ENCODE assay signal across 1 cellular context in genomic region chr6:1187293-1188131, GRCh38.
TF ChIP-seq lines count a peak whose summit lies in the region.

No MANE protein-coding gene starts in this region.

TF ChIP-seq in HepG2, 621 proteins besides CTCF, POLR2A, EP300 and RAD21 (continued from another document and continues in another):
- 0 out of 2 replicates have a peak, but pooled peaks have one; percentile 27 for TF ChIP-seq ZBTB34 (CRISPR knock-in tag; IDR thresholded peaks at IDR 0.05)
- no peak for TF ChIP-seq ZNF75D (CRISPR knock-in tag; IDR thresholded peaks at IDR 0.05; ENCODE audit: borderline replicate concordance)
- TF ChIP-seq ZNF230 (CRISPR knock-in tag; IDR thresholded peaks at IDR 0.05): no peak
- no peak for TF ChIP-seq FOXA1 (IDR thresholded peaks at IDR 0.05)
- peak; percentile 33 for TF ChIP-seq FOXA1 (CRISPR knock-in tag; IDR thresholded peaks at IDR 0.05)
- TF ChIP-seq LCORL (IDR thresholded peaks at IDR 0.05): no peak
- peak; percentile 20; the same call in 1 of the 2 replicates for TF ChIP-seq LCORL (CRISPR knock-in tag; IDR thresholded peaks at IDR 0.05)
- TF ChIP-seq IRX3 (CRISPR knock-in tag; IDR thresholded peaks at IDR 0.05; ENCODE audit: borderline replicate concordance, low read depth): no peak
- no peak for TF ChIP-seq ATRX (CRISPR knock-in tag; IDR thresholded peaks at IDR 0.05; ENCODE audit: borderline replicate concordance)
- no peak for TF ChIP-seq GLI4 (CRISPR knock-in tag; IDR thresholded peaks at IDR 0.05; ENCODE audit: borderline replicate concordance)
- no peak for TF ChIP-seq TRIM22 (IDR thresholded peaks at IDR 0.05)
- peak; percentile 53; the same call in 1 of the 2 replicates for TF ChIP-seq SIX4 (CRISPR knock-in tag; IDR thresholded peaks at IDR 0.05)
- no peak for TF ChIP-seq KLF13 (CRISPR knock-in tag; IDR thresholded peaks at IDR 0.05)
- TF ChIP-seq ZNF234 (CRISPR knock-in tag; conservative IDR thresholded peaks at IDR 0.05): no peak
- no peak for TF ChIP-seq ZNF589 (CRISPR knock-in tag; conservative IDR thresholded peaks at IDR 0.05)
- TF ChIP-seq ZFY (CRISPR knock-in tag; IDR thresholded peaks at IDR 0.05): peak; percentile 24; the same call in 1 of the 2 replicates
- no peak for TF ChIP-seq JUND (CRISPR knock-in tag; IDR thresholded peaks at IDR 0.05)
- 0 out of 2 replicates have a peak, but pooled peaks have one; percentile 32 for TF ChIP-seq ZNF709 (CRISPR knock-in tag; IDR thresholded peaks at IDR 0.05)
- TF ChIP-seq SNAI1 (CRISPR knock-in tag; IDR thresholded peaks at IDR 0.05; ENCODE audit: borderline replicate concordance): no peak
- no peak for TF ChIP-seq MAFG (CRISPR knock-in tag; IDR thresholded peaks at IDR 0.05)
- TF ChIP-seq FOXO4 (CRISPR knock-in tag; conservative IDR thresholded peaks at IDR 0.05): no peak
- TF ChIP-seq MIER2 (CRISPR knock-in tag; IDR thresholded peaks at IDR 0.05): peak; percentile 39; the same call in 1 of the 2 replicates
- no peak for TF ChIP-seq ZNF605 (CRISPR knock-in tag; IDR thresholded peaks at IDR 0.05)
- no peak for TF ChIP-seq ZNF737 (CRISPR knock-in tag; IDR thresholded peaks at IDR 0.05; ENCODE audit: borderline replicate concordance)
- peak; percentile 43; the same call in 1 of the 2 replicates for TF ChIP-seq HNF4G (IDR thresholded peaks at IDR 0.05; ENCODE audit: borderline replicate concordance, low read depth, low read length)
- TF ChIP-seq HNF4G (CRISPR knock-in tag; IDR thresholded peaks at IDR 0.05; ENCODE audit: borderline replicate concordance, low read depth): no peak
- TF ChIP-seq ZFP37 (CRISPR knock-in tag; IDR thresholded peaks at IDR 0.05; ENCODE audit: borderline replicate concordance): no peak
- TF ChIP-seq MAZ (IDR thresholded peaks at IDR 0.05; ENCODE audit: borderline replicate concordance, low read depth, low read length): no peak
- 0 out of 2 replicates have a peak, but pooled peaks have one; percentile 21 for TF ChIP-seq MAZ (CRISPR knock-in tag; IDR thresholded peaks at IDR 0.05; ENCODE audit: low read depth)
- 0 out of 2 replicates have a peak, but pooled peaks have one; percentile 39 for TF ChIP-seq SNAPC5 (CRISPR knock-in tag; IDR thresholded peaks at IDR 0.05; ENCODE audit: borderline replicate concordance)
- no peak for TF ChIP-seq DRAP1 (CRISPR knock-in tag; IDR thresholded peaks at IDR 0.05)
- TF ChIP-seq KIAA2018 (CRISPR knock-in tag; IDR thresholded peaks at IDR 0.05; ENCODE audit: borderline replicate concordance): no peak
- peak; percentile 89 for TF ChIP-seq CEBPG (CRISPR knock-in tag; IDR thresholded peaks at IDR 0.05)
- no peak for TF ChIP-seq NCOR1 (IDR thresholded peaks at IDR 0.05; ENCODE audit: borderline replicate concordance, low read length)
- TF ChIP-seq HMG20A (CRISPR knock-in tag; IDR thresholded peaks at IDR 0.05; ENCODE audit: borderline replicate concordance): 0 out of 2 replicates have a peak, but pooled peaks have one; percentile 22
- TF ChIP-seq ZNF788 (CRISPR knock-in tag; IDR thresholded peaks at IDR 0.05; ENCODE audit: borderline replicate concordance): 0 out of 2 replicates have a peak, but pooled peaks have one; percentile 35
- no peak; the same call in 1 of the 2 replicates for TF ChIP-seq ARID4A (CRISPR knock-in tag; IDR thresholded peaks at IDR 0.05; ENCODE audit: borderline replicate concordance)
- TF ChIP-seq ZNF3 (CRISPR knock-in tag; IDR thresholded peaks at IDR 0.05): no peak
- no peak for TF ChIP-seq PRPF4 (IDR thresholded peaks at IDR 0.05; ENCODE audit: low read depth, low read length, poor library complexity, severe bottlenecking)
- no peak for TF ChIP-seq MYC (CRISPR knock-in tag; IDR thresholded peaks at IDR 0.05; ENCODE audit: borderline replicate concordance)
- no peak for TF ChIP-seq ZNF512 (CRISPR knock-in tag; IDR thresholded peaks at IDR 0.05)
- TF ChIP-seq ZNF34 (CRISPR knock-in tag; IDR thresholded peaks at IDR 0.05; ENCODE audit: borderline replicate concordance): peak; percentile 79; the same call in 1 of the 2 replicates
- no peak for TF ChIP-seq ZNF337 (CRISPR knock-in tag; IDR thresholded peaks at IDR 0.05; ENCODE audit: borderline replicate concordance, low read depth)
- no peak for TF ChIP-seq YY1 (IDR thresholded peaks at IDR 0.05; ENCODE audit: insufficient read depth, insufficient replicate concordance, low read depth, low read length)
- TF ChIP-seq ASH2L (IDR thresholded peaks at IDR 0.05; ENCODE audit: insufficient read length, low read depth, low read length): no peak
- TF ChIP-seq ZNF484 (CRISPR knock-in tag; IDR thresholded peaks at IDR 0.05; ENCODE audit: borderline replicate concordance, low read depth): no peak
- no peak for TF ChIP-seq ZNF263 (CRISPR knock-in tag; IDR thresholded peaks at IDR 0.05)
- TF ChIP-seq AKAP8 (CRISPR knock-in tag; IDR thresholded peaks at IDR 0.05): no peak
- no peak for TF ChIP-seq MTA1 (CRISPR knock-in tag; IDR thresholded peaks at IDR 0.05; ENCODE audit: borderline replicate concordance)
- no peak for TF ChIP-seq NONO (IDR thresholded peaks at IDR 0.05)
- TF ChIP-seq NONO (CRISPR knock-in tag; conservative IDR thresholded peaks at IDR 0.05): no peak
